8 cellular contexts compared by ENCODE assay signal in genomic region chr17:45385331-45385997, GRCh38. TPM values are rescaled to one million over a fixed set of nuclear protein-coding genes. Genes with fewer than 3 reads are reported as not detected.
DNase-seq lines count a peak whose midpoint lies in the region; ATAC-seq and TF ChIP-seq lines count a peak whose summit lies in the region.

No MANE protein-coding gene starts in this region.

- H3K4me3 ChIP-seq in effector memory CD4-positive, alpha-beta T cell (ENCODE audit: insufficient read depth, low read depth, low read length, poor library complexity, severe bottlenecking) = no peak overlapping the region

- peak; percentile 98 for TF ChIP-seq CTCF in mesothelial cell of epicardium (IDR thresholded peaks at IDR 0.05; ENCODE audit: unreplicated experiment)

- CTCF ChIA-PET in activated CD8-positive, alpha-beta memory T cell treated with anti-CD3 and anti-CD28 coated beads, Interleukin-2, amount 10 ng/mL, durations not matched to agents 7 days and 5 days (lab: Charles Lee) = interaction anchor here (0.5 to 13.8 kb wide), 47 partner anchors 8 to 250 kb away, joined by 3 to 222 read pairs (median 6); partner anchors contain the start of genes ACBD4, FMNL1 and MAP3K14

- H3K4me1 ChIP-seq in effector memory CD4-positive, alpha-beta T cell (ENCODE audit: control insufficient read depth, insufficient read depth, low read length, poor library complexity, severe bottlenecking) = no peaks in the 10 kb centered on the region

- H3K27ac ChIP-seq in effector memory CD4-positive, alpha-beta T cell (ENCODE audit: insufficient read depth, low read length, poor library complexity, severe bottlenecking) = no peak overlapping the region

- peak; percentile 85 for DNase-seq in DMS79 treated with DMSO at 0.1 percent for 48 hours (lab: John Stamatoyannopoulos, UW)
- DNase-seq in HUDEP-2 (lab: John Stamatoyannopoulos, UW; ENCODE audit: unreplicated experiment in 76 of 76) = peak in 72 of 76 experiments; percentile 10 to 91 (median 72)
- peak; percentile 75 for DNase-seq in NOMO-1 treated with dmso at 0.1 percent for 144 hours (lab: John Stamatoyannopoulos, UW; ENCODE audit: unreplicated experiment)
- DNase-seq in activated CD8-positive, alpha-beta memory T cell treated with anti-CD3 and anti-CD28 coated beads, Interleukin-2, amount 10 ng/mL, durations not matched to agents 7 days and 5 days = peak; percentile 92
- DNase-seq in effector memory CD4-positive, alpha-beta T cell = peak; percentile 67 to 83 (median 78)
- peak; percentile 86 to 94 for DNase-seq in mesothelial cell of epicardium (ENCODE audit: low spot score in 2 of 2, unreplicated experiment in 2 of 2)
- DNase-seq in stimulated activated CD8-positive, alpha-beta memory T cell treated with anti-CD3 and anti-CD28 coated beads, Interleukin-4, amount 100 ng/mL, for 1 hour (ENCODE audit: low read depth in 2 of 2, low spot score in 1 of 2) = peak; percentile 83 to 87

- H3K4me3 Mint-ChIP-seq in activated CD8-positive, alpha-beta memory T cell treated with anti-CD3 and anti-CD28 coated beads, Interleukin-2, amount 10 ng/mL, durations not matched to agents 7 days and 5 days = no peak overlapping the region
- no peak overlapping the region for H3K4me3 Mint-ChIP-seq in mesothelial cell of epicardium

- peaks cover 25% of the 10 kb centered on the region for H3K4me1 Mint-ChIP-seq in activated CD8-positive, alpha-beta memory T cell treated with anti-CD3 and anti-CD28 coated beads, Interleukin-2, amount 10 ng/mL, durations not matched to agents 7 days and 5 days
- H3K4me1 Mint-ChIP-seq in mesothelial cell of epicardium = peaks cover 9% of the 10 kb centered on the region

- H3K27ac Mint-ChIP-seq in activated CD8-positive, alpha-beta memory T cell treated with anti-CD3 and anti-CD28 coated beads, Interleukin-2, amount 10 ng/mL, durations not matched to agents 7 days and 5 days = no peak overlapping the region
- no peak overlapping the region for H3K27ac Mint-ChIP-seq in mesothelial cell of epicardium

- no peaks in the 10 kb centered on the region for H3K9me3 ChIP-seq in effector memory CD4-positive, alpha-beta T cell (ENCODE audit: control insufficient read depth, low read length)

- H3K36me3 Mint-ChIP-seq in activated CD8-positive, alpha-beta memory T cell treated with anti-CD3 and anti-CD28 coated beads, Interleukin-2, amount 10 ng/mL, durations not matched to agents 7 days and 5 days = no peaks in the 10 kb centered on the region
- H3K36me3 Mint-ChIP-seq in mesothelial cell of epicardium = no peaks in the 10 kb centered on the region

- H3K27me3 ChIP-seq in effector memory CD4-positive, alpha-beta T cell (replicated peaks; ENCODE audit: control insufficient read depth, insufficient read depth, low read length, poor library complexity, severe bottlenecking) = no peaks in the 10 kb centered on the region

- peaks cover 7% of the 10 kb centered on the region for H3K27me3 Mint-ChIP-seq in activated CD8-positive, alpha-beta memory T cell treated with anti-CD3 and anti-CD28 coated beads, Interleukin-2, amount 10 ng/mL, durations not matched to agents 7 days and 5 days
- peaks cover 19% of the 10 kb centered on the region for H3K27me3 Mint-ChIP-seq in mesothelial cell of epicardium (ENCODE audit: low read depth)

- H3K9me3 Mint-ChIP-seq in activated CD8-positive, alpha-beta memory T cell treated with anti-CD3 and anti-CD28 coated beads, Interleukin-2, amount 10 ng/mL, durations not matched to agents 7 days and 5 days (ENCODE audit: low read depth) = no peaks in the 10 kb centered on the region
- H3K9me3 Mint-ChIP-seq in mesothelial cell of epicardium = no peaks in the 10 kb centered on the region

- ATAC-seq in activated CD8-positive, alpha-beta memory T cell treated with anti-CD3 and anti-CD28 coated beads, Interleukin-2, amount 10 ng/mL, durations not matched to agents 7 days and 5 days = peak; percentile 97
- ATAC-seq in GM21529 (IDR thresholded peaks at IDR 0.05; ENCODE audit: unreplicated experiment) = no peak

- H3K36me3 ChIP-seq in effector memory CD4-positive, alpha-beta T cell (ENCODE audit: control insufficient read depth, insufficient read depth, low read length) = no peaks in the 10 kb centered on the region

RNA-seq across cellular contexts. Expression of gene ARHGAP27, which starts 47.2 kb away (rescaled TPM):
- total RNA-seq in activated CD8-positive, alpha-beta memory T cell treated with anti-CD3 and anti-CD28 coated beads, Interleukin-2, amount 10 ng/mL, durations not matched to agents 7 days and 5 days = 100 to 1,000 TPM in 1 of 2 experiments, 10 to 100 TPM in 1; 79.5 to 104 TPM
- 14.5 to 16.8 TPM (median 14.8 TPM) in 3 replicates for total RNA-seq in mesothelial cell of epicardium
